Comparison of ENCODE assay signal across 20 cellular contexts in the genomic region with DNA sequence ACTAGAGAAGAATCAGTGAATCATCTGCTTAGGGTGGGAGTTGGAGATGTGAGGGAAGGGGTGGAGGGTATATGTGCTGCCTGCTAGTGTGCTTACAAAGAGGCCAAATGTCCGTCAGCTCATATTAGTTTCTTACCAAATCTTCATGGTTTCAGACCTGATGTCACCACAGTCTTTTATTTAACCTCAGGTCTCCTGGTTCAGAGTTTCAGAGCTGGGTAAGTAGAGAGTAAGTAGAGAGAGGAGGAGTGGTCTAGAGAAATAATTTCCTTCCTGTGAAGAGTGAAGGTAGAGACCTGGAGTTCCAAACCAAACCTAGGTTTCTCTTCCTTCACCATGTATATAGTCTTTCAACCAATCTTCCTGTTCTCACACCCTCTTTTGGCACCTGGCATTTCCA.
DNase-seq lines count a peak whose midpoint lies in the region; ATAC-seq and TF ChIP-seq lines count a peak whose summit lies in the region.
"Had no signal": no experiment of that assay in that cellular context is flagged by ENCODE, and none has a peak within 500 bp of the region (broad histone marks: within the 10 kb centered on the region; RNA-seq: fewer than 3 reads in every experiment).

No MANE protein-coding gene starts in this region.

- no peaks in the 10 kb centered on the region for H3K27me3 ChIP-seq in Loucy (ENCODE audit: insufficient read depth, low read length, poor library complexity, severe bottlenecking)

- H3K4me1 ChIP-seq in Loucy (ENCODE audit: insufficient read depth, low read length, poor library complexity, severe bottlenecking) = peaks cover 9% of the 10 kb centered on the region

- TF ChIP-seq CTCF in Loucy (conservative IDR thresholded peaks at IDR 0.05; ENCODE audit: low read length) = no peak

- H3K79me2 ChIP-seq in Loucy (ENCODE audit: insufficient read depth, low read length) = no peaks in the 10 kb centered on the region

- DNase-seq in Kasumi-1 (lab: John Stamatoyannopoulos, UW) (no peak), NCI-H1092 (lab: John Stamatoyannopoulos, UW) (no peak), activated T-cell treated with anti-CD3 and anti-CD28 coated beads for 4 hours (no peak)
- DNase-seq: CD4-positive, CD25-positive, alpha-beta regulatory T cell; DMS79; HCEC 1CT; Karpas-422; MG63; NCI-H1048; NCI-H1436; NCI-H187 treated with DMSO at 0.1 percent for 48 hours; NCI-H2107; NCI-H446 treated with DMSO at 0.1 percent for 48 hours; NCI-H526 treated with DMSO at 0.1 percent for 48 hours; Right ventricle myocardium superior; T1000 had no signal

- H2AFZ ChIP-seq in Loucy (ENCODE audit: low read length) = peak overlapping the region; percentile 34

- no peak overlapping the region for H3K4me3 ChIP-seq in Loucy (ENCODE audit: low read length, poor library complexity, severe bottlenecking)
- H3K4me3 ChIP-seq: MG63 had no signal

- H4K20me1 ChIP-seq in Loucy (ENCODE audit: insufficient read depth, low read length, poor library complexity, severe bottlenecking) = no peaks in the 10 kb centered on the region

- H3K4me2 ChIP-seq in Loucy (ENCODE audit: low read depth, low read length, poor library complexity, severe bottlenecking) = no peak overlapping the region

- no peaks in the 10 kb centered on the region; the same call in 1 of the 2 replicates for H3K9me3 ChIP-seq in Loucy (ENCODE audit: insufficient read depth, low read depth, low read length)
- H3K9me3 ChIP-seq: MG63 had no signal

- peak; percentile 61 for ATAC-seq in GM19452 (IDR thresholded peaks at IDR 0.05; ENCODE audit: unreplicated experiment)
- ATAC-seq in HG02870 (IDR thresholded peaks at IDR 0.05; ENCODE audit: unreplicated experiment) = peak; percentile 42
- ATAC-seq in GM19467 (IDR thresholded peaks at IDR 0.05; ENCODE audit: unreplicated experiment) = no peak

- H3K36me3 ChIP-seq in Loucy (ENCODE audit: insufficient read depth, low read length) = no peaks in the 10 kb centered on the region
- H3K36me3 ChIP-seq: MG63 had no signal

- no peaks in the 10 kb centered on the region for H3K9me2 ChIP-seq in Loucy (replicated peaks; ENCODE audit: low read depth, low read length)

- no peak overlapping the region for H3K9ac ChIP-seq in Loucy (ENCODE audit: low read depth, low read length, poor library complexity, severe bottlenecking)

- H3F3A ChIP-seq in Loucy (ENCODE audit: low read depth) = no peaks in the 10 kb centered on the region
